In genomic region chr5:84682531-84682930, GRCh38 we compare ENCODE assay signal across 28 cellular contexts.
"Had no signal": no experiment of that assay in that cellular context is flagged by ENCODE, and none has a peak within 500 bp of the region (broad histone marks: within the 10 kb centered on the region; RNA-seq: fewer than 3 reads in every experiment).

No MANE protein-coding gene starts in this region.

- DNase-seq: activated B cell treated with CpG ODN at 0.5 μM for 24 hours; activated CD4-positive, alpha-beta memory T cell treated with anti-CD3 and anti-CD28 coated beads, Interleukin-2, amount 10 ng/mL, durations not matched to agents 7 days and 5 days; activated CD4-positive, alpha-beta T cell treated with anti-CD3 and anti-CD28 coated beads for 48 hours; activated effector memory CD4-positive, alpha-beta T cell treated with Interleukin-2 at 50 U/mL for 16 hours; activated gamma-delta T cell treated with Interleukin-2 at 50 U/mL for 16 hours; activated naive CD4-positive, alpha-beta T cell treated with anti-CD3 and anti-CD28 coated beads, Interleukin-2, amount 50 U/mL, for 16 hours; activated naive CD4-positive, alpha-beta T cell treated with Interleukin-2 at 50 U/mL for 16 hours; activated T-cell treated with anti-CD3 and anti-CD28 coated beads, Interleukin-2, amount 50 U/mL, for 4 hours; amygdala; aorta; body of pancreas; caudate nucleus; cortex of kidney; dermis blood vessel endothelial cell; effector CD4-positive, alpha-beta T cell; effector memory CD8-positive, alpha-beta T cell; foreskin fibroblast; gastrocnemius medialis; glutamatergic neuron; heart left ventricle; T-helper 1 cell; T-helper 17 cell; T1000; WERI-Rb-1 had no signal

- ATAC-seq: activated CD4-positive, CD25-positive, alpha-beta regulatory T cell treated with anti-CD3 and anti-CD28 coated beads, Interleukin-2, amount 50 U/mL, for 24 hours; activated T-cell treated with anti-CD3 and anti-CD28 coated beads, Interleukin-2, amount 50 U/mL, for 4 hours; activated T-helper 17 cell treated with anti-CD3 and anti-CD28 coated beads, Interleukin-2, amount 50 U/mL, for 72 hours; body of pancreas; effector memory CD8-positive, alpha-beta T cell; esophagus mucosa; gastrocnemius medialis; heart left ventricle; T-helper 17 cell had no signal

- H3K27ac ChIP-seq: body of pancreas, gastrocnemius medialis, heart left ventricle, WERI-Rb-1 had no signal

- H3K36me3 ChIP-seq: gastrocnemius medialis, heart left ventricle, WERI-Rb-1 had no signal

- H3K9me3 ChIP-seq: body of pancreas, gastrocnemius medialis had no signal

- H3K4me1 ChIP-seq: body of pancreas, gastrocnemius medialis, heart left ventricle had no signal

- FAIRE-seq: endothelial cell of umbilical vein had no signal

- H3K27me3 ChIP-seq: body of pancreas, gastrocnemius medialis, heart left ventricle had no signal

- H3K4me3 ChIP-seq: body of pancreas, gastrocnemius medialis, heart left ventricle had no signal
